Comparison of ENCODE assay signal across 1 cellular context in genomic region chr6:1636272-1636825, GRCh38.
TF ChIP-seq lines count a peak whose summit lies in the region.

No MANE protein-coding gene starts in this region.

TF ChIP-seq in HCT116, 20 proteins besides CTCF, POLR2A, EP300 and RAD21 (continued from another document):
- TF ChIP-seq ATF3 (IDR thresholded peaks at IDR 0.05), result no peak
- no peak for TF ChIP-seq SRF (IDR thresholded peaks at IDR 0.05; ENCODE audit: low read depth)
- TF ChIP-seq JUND (IDR thresholded peaks at IDR 0.05), result no peak
- no peak for TF ChIP-seq CBX3 (IDR thresholded peaks at IDR 0.05; ENCODE audit: low read depth)
- TF ChIP-seq ZFX (IDR thresholded peaks at IDR 0.05), result no peak
- TF ChIP-seq ZBTB33 (IDR thresholded peaks at IDR 0.05; ENCODE audit: extremely low read depth, insufficient replicate concordance, low read length), result no peak
- no peak for TF ChIP-seq ZNF274 (IDR thresholded peaks at IDR 0.05; ENCODE audit: low read depth, low read length)
- no peak for TF ChIP-seq POLR2AphosphoS5 (IDR thresholded peaks at IDR 0.05; ENCODE audit: low read depth, low read length)
